In genomic region chr7:95614442-95614940, GRCh38 we compare ENCODE assay signal across 28 cellular contexts.
"Had no signal": no experiment of that assay in that cellular context is flagged by ENCODE, and none has a peak within 500 bp of the region (broad histone marks: within the 10 kb centered on the region; RNA-seq: fewer than 3 reads in every experiment).

No MANE protein-coding gene starts in this region.

- H3K4me1 Mint-ChIP-seq: stimulated activated effector memory CD8-positive, alpha-beta T cell treated with anti-CD3 and anti-CD28 coated beads, Interleukin-12 subunit alpha, Interleukin-12 subunit beta, amount 100 ng/mL, for 72 hours; stimulated activated naive CD8-positive, alpha-beta T cell treated with anti-CD3 and anti-CD28 coated beads, Interleukin-15, amount 100 ng/mL, for 72 hours had no signal

- H3K36me3 Mint-ChIP-seq: stimulated activated effector memory CD8-positive, alpha-beta T cell treated with anti-CD3 and anti-CD28 coated beads, Interleukin-12 subunit alpha, Interleukin-12 subunit beta, amount 100 ng/mL, for 72 hours had no signal

- H3K27me3 Mint-ChIP-seq: stimulated activated naive CD8-positive, alpha-beta T cell treated with anti-CD3 and anti-CD28 coated beads, Interleukin-15, Interleukin-2, amounts not matched to agents 100 ng/mL and 50 ng/mL, for 24 hours had no signal

- H3K27ac Mint-ChIP-seq: stimulated activated effector memory CD8-positive, alpha-beta T cell treated with anti-CD3 and anti-CD28 coated beads, Interleukin-12 subunit alpha, Interleukin-12 subunit beta, amount 100 ng/mL, for 72 hours; stimulated activated naive CD8-positive, alpha-beta T cell treated with anti-CD3 and anti-CD28 coated beads, Interleukin-15, amount 100 ng/mL, for 72 hours; stimulated activated naive CD8-positive, alpha-beta T cell treated with anti-CD3 and anti-CD28 coated beads, Interleukin-15, Interleukin-2, amounts not matched to agents 100 ng/mL and 50 ng/mL, for 24 hours; type B pancreatic cell had no signal

- H3K27me3 ChIP-seq: stomach, suprapubic skin, testis, thyroid gland, tibial artery, tibial nerve, transverse colon, upper lobe of left lung, upper lobe of right lung, uterus, vagina had no signal

- H3K27ac ChIP-seq: stomach, suprapubic skin, testis, thoracic aorta, thyroid gland, tibial artery, tibial nerve, transverse colon, upper lobe of left lung, upper lobe of right lung, uterus, vagina had no signal

- H3K36me3 ChIP-seq: stomach, suprapubic skin, thoracic aorta, thyroid gland, tibial artery, tibial nerve, transverse colon, upper lobe of left lung, upper lobe of right lung, uterus, vagina had no signal

- H3K9me3 Mint-ChIP-seq: stimulated activated naive CD8-positive, alpha-beta T cell treated with anti-CD3 and anti-CD28 coated beads, Interleukin-15, Interleukin-2, amounts not matched to agents 100 ng/mL and 50 ng/mL, for 24 hours had no signal

- H3K4me3 ChIP-seq: stomach, suprapubic skin, testis, thoracic aorta, thyroid gland, tibial artery, tibial nerve, transverse colon, upper lobe of left lung, upper lobe of right lung, uterus, vagina had no signal

- ATAC-seq: stimulated activated effector memory CD8-positive, alpha-beta T cell treated with anti-CD3 and anti-CD28 coated beads, Interleukin-12 subunit alpha, Interleukin-12 subunit beta, amount 100 ng/mL, for 72 hours; stimulated activated naive B cell treated with anti-CD40 and anti-IgM and Interleukin-4, amounts not matched to agents 10 μg/mL and 1 μg/mL and 100 μg/mL, for 72 hours; stimulated activated naive CD8-positive, alpha-beta T cell treated with anti-CD3 and anti-CD28 coated beads, Interleukin-15, amount 100 ng/mL, for 72 hours; stimulated activated naive CD8-positive, alpha-beta T cell treated with anti-CD3 and anti-CD28 coated beads, Interleukin-15, Interleukin-2, amounts not matched to agents 100 U/mL and 50 U/mL, for 24 hours; upper lobe of right lung had no signal

- DNase-seq: stimulated activated CD4-positive, alpha-beta T cell treated with anti-CD3 and anti-CD28 coated beads, Interleukin-2, amount 100 ng/mL, for 24 hours; stimulated activated CD4-positive, alpha-beta T cell treated with anti-CD3 and anti-CD28 coated beads, Interleukin-2, amount 100 ng/mL, for 48 hours; stimulated activated CD4-positive, alpha-beta T cell treated with anti-CD3 and anti-CD28 coated beads, Interleukin-4, amount 100 ng/mL, for 1 hour; stimulated activated CD4-positive, alpha-beta T cell treated with anti-CD3 and anti-CD28 coated beads, Interleukin-4, amount 100 ng/mL, for 24 hours; stimulated activated CD4-positive, alpha-beta T cell treated with anti-CD3 and anti-CD28 coated beads, Interleukin-4, amount 100 ng/mL, for 4 hours; stimulated activated CD8-positive, alpha-beta memory T cell treated with anti-CD3 and anti-CD28 coated beads, Interleukin-4, amount 100 ng/mL, for 48 hours; stimulated activated naive B cell treated with anti-CD40 and anti-IgM and Interleukin-4, amounts not matched to agents 10 μg/mL and 1 μg/mL and 100 μg/mL, for 72 hours; stimulated activated naive CD4-positive, alpha-beta T cell; stimulated activated naive CD4-positive, alpha-beta T cell treated with Interleukin-2 at 50 U/mL for 16 hours; stimulated activated naive CD8-positive, alpha-beta T cell treated with anti-CD3 and anti-CD28 coated beads, Interleukin-15, amount 100 ng/mL, for 72 hours; stimulated activated naive CD8-positive, alpha-beta T cell treated with anti-CD3 and anti-CD28 coated beads, Interleukin-15, Interleukin-2, amounts not matched to agents 100 U/mL and 50 U/mL, for 24 hours; stomach; substantia nigra; testis; thyroid gland; tibial artery; transverse colon; trophoblast cell; upper lobe of left lung; upper lobe of right lung; uterus had no signal

- H3K4me3 Mint-ChIP-seq: stimulated activated effector memory CD8-positive, alpha-beta T cell treated with anti-CD3 and anti-CD28 coated beads, Interleukin-12 subunit alpha, Interleukin-12 subunit beta, amount 100 ng/mL, for 72 hours; stimulated activated naive B cell treated with anti-CD40 and anti-IgM and Interleukin-4, amounts not matched to agents 10 μg/mL and 1 μg/mL and 100 μg/mL, for 72 hours; stimulated activated naive CD8-positive, alpha-beta T cell treated with anti-CD3 and anti-CD28 coated beads, Interleukin-15, amount 100 ng/mL, for 72 hours; stimulated activated naive CD8-positive, alpha-beta T cell treated with anti-CD3 and anti-CD28 coated beads, Interleukin-15, Interleukin-2, amounts not matched to agents 100 ng/mL and 50 ng/mL, for 24 hours; type B pancreatic cell had no signal

- H3K9me3 ChIP-seq: suprapubic skin, testis, thoracic aorta, thyroid gland, upper lobe of right lung, uterus, vagina had no signal
